Comparison of ENCODE assay signal across 9 cellular contexts in genomic region chr6:12956991-12957320, GRCh38.
DNase-seq lines count a peak whose midpoint lies in the region; ATAC-seq and TF ChIP-seq lines count a peak whose summit lies in the region.
"Had no signal": no experiment of that assay in that cellular context is flagged by ENCODE, and none has a peak within 500 bp of the region (broad histone marks: within the 10 kb centered on the region; RNA-seq: fewer than 3 reads in every experiment).

No MANE protein-coding gene starts in this region.

- H3K27ac ChIP-seq in lung (ENCODE audit: low read depth in 1 of 2, low read length in 1 of 2) (peak overlapping the region; percentile 60 to 90), tibial artery (peak overlapping the region; percentile 82 to 84)

- WGBS in lung, 2 donors = 1 to 4% methylated on average over 6 of the region's 6 CpGs

- peaks cover 21% of the 10 kb centered on the region for H3K4me1 Mint-ChIP-seq in activated T-cell treated with anti-CD3 and anti-CD28 coated beads, Interleukin-2, amount 50 U/mL, for 24 hours (ENCODE audit: low read depth)

- H3K4me3 ChIP-seq in astrocyte of the spinal cord (ENCODE audit: low read depth, low read length) (peak overlapping the region; percentile 70), lung (peak overlapping the region; percentile 68), tibial artery (peak overlapping the region; percentile 64 to 70)

- H3K36me3 ChIP-seq in lung (ENCODE audit: control insufficient read depth in 2 of 2, insufficient read depth in 2 of 2, low read length in 2 of 2) (no peaks in the 10 kb centered on the region), tibial artery (no peaks in the 10 kb centered on the region)

- peak overlapping the region; percentile 79 for H3K4me3 Mint-ChIP-seq in activated T-cell treated with anti-CD3 and anti-CD28 coated beads, Interleukin-2, amount 50 U/mL, for 24 hours

- H3K9me3 Mint-ChIP-seq in activated T-cell treated with anti-CD3 and anti-CD28 coated beads, Interleukin-2, amount 50 U/mL, for 24 hours = no peaks in the 10 kb centered on the region

- TF ChIP-seq CTCF in astrocyte of the spinal cord (IDR thresholded peaks at IDR 0.05; ENCODE audit: low read depth, low read length) = no peak
- TF ChIP-seq CTCF in lung (IDR thresholded peaks at IDR 0.05; ENCODE audit: control extremely low read depth, extremely low read depth) = no peak
- no peak for TF ChIP-seq CTCF in tibial artery (IDR thresholded peaks at IDR 0.05)

- no peak overlapping the region for H3K27ac Mint-ChIP-seq in activated T-cell treated with anti-CD3 and anti-CD28 coated beads, Interleukin-2, amount 50 U/mL, for 24 hours

- no peak for ATAC-seq in lung (ENCODE audit: insufficient read depth, low FRiP score)
- ATAC-seq in HG03095 (IDR thresholded peaks at IDR 0.05; ENCODE audit: unreplicated experiment) = no peak
- no peak for ATAC-seq in HG02938 (IDR thresholded peaks at IDR 0.05; ENCODE audit: unreplicated experiment)

- H3K36me3 Mint-ChIP-seq in activated T-cell treated with anti-CD3 and anti-CD28 coated beads, Interleukin-2, amount 50 U/mL, for 24 hours (ENCODE audit: low read depth) = no peaks in the 10 kb centered on the region

- in situ Hi-C loops in astrocyte of the spinal cord (cut with HindIII; ENCODE audit: low sequenced_read_pairs) = no loop called here

- intact Hi-C loops in tibial artery (cut with DNase I; ENCODE audit: low total_unique reads) = loop anchor here (5.0 kb wide), 1 partner anchor 365 kb away; no protein-coding TSS in a partner anchor

- H3K27me3 ChIP-seq in lung (ENCODE audit: control insufficient read depth, insufficient read depth) (no peaks in the 10 kb centered on the region), tibial artery (no peaks in the 10 kb centered on the region)

- H3K4me1 ChIP-seq in lung (ENCODE audit: control insufficient read depth in 2 of 2, insufficient read depth in 2 of 2, low read length in 2 of 2) (peaks cover 3 to 6% of the 10 kb centered on the region in 2 donors), tibial artery (peaks cover 0 to 20% (median 2%) of the 10 kb centered on the region in 4 donors)

- no peak for DNase-seq in activated T-cell treated with anti-CD3 and anti-CD28 coated beads, Interleukin-2, amount 50 U/mL, for 24 hours
- DNase-seq in activated T-cell treated with anti-CD3 and anti-CD28 coated beads, Interleukin-2, amount 50 U/mL, for 48 hours = no peak
- DNase-seq in astrocyte of the spinal cord (ENCODE audit: low read depth, low spot score) = no peak
- no peak for DNase-seq in lung (ENCODE audit: low spot score)
- no peak for DNase-seq in tibial artery
- DNase-seq in NCI-H2196 treated with DMSO at 0.1 percent for 48 hours (lab: John Stamatoyannopoulos, UW; ENCODE audit: unreplicated experiment) = no peak
- DNase-seq: T1000 had no signal

- H3K27me3 Mint-ChIP-seq in activated T-cell treated with anti-CD3 and anti-CD28 coated beads, Interleukin-2, amount 50 U/mL, for 24 hours = peaks cover 52% of the 10 kb centered on the region

- H3K9me3 ChIP-seq in lung (ENCODE audit: control insufficient read depth in 2 of 2, insufficient read depth in 1 of 2, low read length in 1 of 2) = no peaks in the 10 kb centered on the region
- no peaks in the 10 kb centered on the region for H3K9me3 ChIP-seq in tibial artery
